Comparison of ENCODE assay signal across 8 cellular contexts in the genomic region with DNA sequence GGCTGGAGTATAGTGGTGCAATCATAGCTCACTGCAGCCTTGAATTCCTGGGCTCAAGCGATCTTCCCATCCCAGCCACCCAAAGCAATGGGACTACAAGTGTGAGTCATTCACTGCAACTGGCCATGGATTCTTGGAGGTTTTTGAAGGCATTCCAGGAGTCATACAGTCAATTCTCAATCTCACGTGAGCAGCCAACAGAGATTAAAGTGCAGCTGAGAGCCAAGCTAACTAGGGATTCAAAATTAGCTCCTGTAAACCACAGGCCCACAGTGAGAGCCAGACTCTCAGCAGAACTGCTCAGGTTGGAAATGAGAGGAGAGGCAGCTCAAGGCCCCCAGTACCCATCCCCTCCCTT. TPM values are rescaled to one million over a fixed set of nuclear protein-coding genes. Genes with fewer than 3 reads are reported as not detected.
DNase-seq lines count a peak whose midpoint lies in the region; ATAC-seq and TF ChIP-seq lines count a peak whose summit lies in the region.

No MANE protein-coding gene starts in this region.

- H3K27ac Mint-ChIP-seq in T-helper 17 cell: peak overlapping the region; percentile 94
- no peak overlapping the region for H3K27ac Mint-ChIP-seq in endothelial cell (ENCODE audit: unreplicated experiment)

- H3K9me3 ChIP-seq in T-helper 17 cell (ENCODE audit: control insufficient read depth, low read length, poor library complexity, severe bottlenecking) (no peaks in the 10 kb centered on the region), skeletal muscle tissue (ENCODE audit: control insufficient read depth in 3 of 3, low read length in 3 of 3) (no peaks in the 10 kb centered on the region)

- no peak overlapping the region for H3K4me3 ChIP-seq in skeletal muscle tissue (ENCODE audit: low read length in 3 of 3)

- H3K36me3 Mint-ChIP-seq in T-helper 17 cell (ENCODE audit: low read depth): peaks cover 7% of the 10 kb centered on the region
- peaks cover 10% of the 10 kb centered on the region for H3K36me3 Mint-ChIP-seq in endothelial cell (ENCODE audit: low read depth, unreplicated experiment)

- H3K27me3 Mint-ChIP-seq in T-helper 17 cell: no peaks in the 10 kb centered on the region
- peaks cover 4% of the 10 kb centered on the region for H3K27me3 Mint-ChIP-seq in endothelial cell (ENCODE audit: unreplicated experiment)

- H3K9me3 Mint-ChIP-seq in endothelial cell (ENCODE audit: unreplicated experiment): no peaks in the 10 kb centered on the region

- H3K36me3 ChIP-seq in skeletal muscle tissue (ENCODE audit: control insufficient read depth in 3 of 3, insufficient read depth in 3 of 3, low read length in 3 of 3): peaks cover 0 to 6% (median 0%) of the 10 kb centered on the region in 3 donors

- H3K27me3 ChIP-seq in foreskin keratinocyte (no peaks in the 10 kb centered on the region), skeletal muscle tissue (ENCODE audit: control insufficient read depth in 3 of 3, insufficient read depth in 3 of 3, low read length in 3 of 3) (no peaks in the 10 kb centered on the region)

- no peak for DNase-seq in T-helper 17 cell
- peak; percentile 59 to 78 for DNase-seq in foreskin keratinocyte
- DNase-seq in HuH-7 (ENCODE audit: low spot score): no peak
- DNase-seq in D341Med (ENCODE audit: low spot score): no peak
- DNase-seq in endothelial cell (ENCODE audit: low spot score): no peak

- H3K4me1 Mint-ChIP-seq in T-helper 17 cell (peaks cover 55% of the 10 kb centered on the region), endothelial cell (ENCODE audit: unreplicated experiment) (peaks cover 4% of the 10 kb centered on the region)

- no peak overlapping the region for H3K27ac ChIP-seq in foreskin keratinocyte
- peak overlapping the region; percentile 13 for H3K27ac ChIP-seq in skeletal muscle tissue (ENCODE audit: low read depth, low read length)

- ATAC-seq in GM21529 (IDR thresholded peaks at IDR 0.05; ENCODE audit: unreplicated experiment) (peak; percentile 34), T-helper 17 cell (peak; percentile 16), foreskin keratinocyte (peak; percentile 88), HG03095 (IDR thresholded peaks at IDR 0.05; ENCODE audit: unreplicated experiment) (no peak)

- no peak overlapping the region for H3K9ac ChIP-seq in skeletal muscle tissue (ENCODE audit: low read depth in 1 of 3, low read length in 3 of 3)

- H3K4me1 ChIP-seq in foreskin keratinocyte: peaks cover 11% of the 10 kb centered on the region
- peaks cover 9 to 19% (median 11%) of the 10 kb centered on the region in 3 donors for H3K4me1 ChIP-seq in skeletal muscle tissue (ENCODE audit: control insufficient read depth in 3 of 3, insufficient read depth in 3 of 3, low read length in 3 of 3)

- TF ChIP-seq CTCF in foreskin keratinocyte (conservative IDR thresholded peaks at IDR 0.05): no peak
- no peak for TF ChIP-seq CTCF in endothelial cell (IDR thresholded peaks at IDR 0.05; ENCODE audit: unreplicated experiment)

- peak overlapping the region; percentile 82 for H3K4me3 Mint-ChIP-seq in T-helper 17 cell
- H3K4me3 Mint-ChIP-seq in endothelial cell (ENCODE audit: unreplicated experiment): no peak overlapping the region

RNA-seq across cellular contexts. Expression of gene XPO6, which starts 30.2 kb away (rescaled TPM):
- total RNA-seq in T-helper 17 cell (100 to 1,000 TPM; 308 to 310 TPM), foreskin keratinocyte (113 and 118 TPM in 2 replicates), skeletal muscle tissue (33.9 TPM), endothelial cell (ENCODE audit: unreplicated experiment) (155 TPM)
- 91.9 and 101 TPM in 2 replicates for polyA plus RNA-seq in foreskin keratinocyte

Comparison
In these comparisons a context has a peak if more than half of its experiments do, and no peak if none do; other contexts are left out.
1. DNase-seq: peak in foreskin keratinocyte (2 of 2); none in T-helper 17 cell (0 of 3), HuH-7 (single experiment), D341Med (single experiment) and endothelial cell (single experiment).